24 cellular contexts compared by ENCODE assay signal in the genomic region with DNA sequence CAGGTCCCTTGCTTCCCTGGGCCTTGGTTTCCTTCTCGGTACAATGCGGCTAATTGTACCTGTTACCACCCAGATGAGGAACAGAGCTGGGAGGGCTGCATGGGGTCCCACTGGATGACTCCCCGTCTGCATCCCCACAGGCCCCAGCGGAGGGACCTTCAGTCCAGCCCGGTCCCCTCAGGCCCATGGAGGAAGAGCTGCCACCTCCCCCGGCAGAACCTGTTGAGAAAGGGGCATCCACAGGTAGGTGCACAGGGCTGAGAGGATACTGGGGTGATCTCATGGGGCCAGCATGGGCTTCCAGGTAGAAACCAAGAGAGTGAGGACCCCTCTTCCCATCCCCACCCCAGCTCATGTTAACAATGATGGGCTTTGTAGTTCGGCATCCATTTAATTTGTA. TPM values are rescaled to one million over a fixed set of nuclear protein-coding genes. Genes with fewer than 3 reads are reported as not detected.
DNase-seq lines count a peak whose midpoint lies in the region; ATAC-seq and TF ChIP-seq lines count a peak whose summit lies in the region.
"Had no signal": no experiment of that assay in that cellular context is flagged by ENCODE, and none has a peak within 500 bp of the region (broad histone marks: within the 10 kb centered on the region; RNA-seq: fewer than 3 reads in every experiment).

No MANE protein-coding gene starts in this region.

- peaks cover 64% of the 10 kb centered on the region for H3K36me3 ChIP-seq in left ventricle myocardium inferior
- H3K36me3 ChIP-seq in RWPE2 (ENCODE audit: low read depth), result peaks cover 88% of the 10 kb centered on the region
- H3K36me3 ChIP-seq in osteoblast (ENCODE audit: insufficient read depth, low read length), result peaks cover 73% of the 10 kb centered on the region
- H3K36me3 ChIP-seq: BE2C; BLaER1 treated with 17β-estradiol and CSF1 and Interleukin-3, amounts not matched to agents 10 nM and 100 nM had no signal

- H3K27ac ChIP-seq in left ventricle myocardium inferior (replicated peaks), result no peak overlapping the region
- H3K27ac ChIP-seq in RWPE2 (ENCODE audit: poor library complexity, severe bottlenecking), result peak overlapping the region; percentile 7
- no peak overlapping the region for H3K27ac ChIP-seq in osteoblast (ENCODE audit: low read depth, low read length)
- H3K27ac ChIP-seq: 22Rv1; BLaER1 treated with 17β-estradiol and CSF1 and Interleukin-3, amounts not matched to agents 10 nM and 100 nM had no signal

- H3K4me3 ChIP-seq in left ventricle myocardium inferior (no peak overlapping the region), RWPE2 (ENCODE audit: severe bottlenecking) (no peak overlapping the region), osteoblast (ENCODE audit: insufficient read depth, low read length) (no peak overlapping the region)
- H3K4me3 ChIP-seq: BLaER1 treated with 17β-estradiol and CSF1 and Interleukin-3, amounts not matched to agents 10 nM and 100 nM; GM23338 had no signal

- H2AFZ ChIP-seq in osteoblast (ENCODE audit: low read length), result no peak overlapping the region
- H2AFZ ChIP-seq: GM23338 had no signal

- H3K4me1 ChIP-seq in left ventricle myocardium inferior (peaks cover 27% of the 10 kb centered on the region), RWPE2 (ENCODE audit: insufficient read depth, poor library complexity, severe bottlenecking) (peaks cover 31% of the 10 kb centered on the region), osteoblast (ENCODE audit: insufficient read depth, low read length) (peaks cover 11% of the 10 kb centered on the region)
- H3K4me1 ChIP-seq: BE2C had no signal

- H3K9me3 ChIP-seq in left ventricle myocardium inferior (replicated peaks) (no peaks in the 10 kb centered on the region), RWPE2 (ENCODE audit: severe bottlenecking) (no peaks in the 10 kb centered on the region), osteoblast (ENCODE audit: low read depth, low read length) (no peaks in the 10 kb centered on the region)
- H3K9me3 ChIP-seq: BE2C; BLaER1 treated with 17β-estradiol and CSF1 and Interleukin-3, amounts not matched to agents 10 nM and 100 nM had no signal

- H3K79me2 ChIP-seq in osteoblast (ENCODE audit: insufficient read depth, low read length), result peaks cover 19% of the 10 kb centered on the region

- H3K27me3 ChIP-seq in left ventricle myocardium inferior (ENCODE audit: low read depth) (no peaks in the 10 kb centered on the region), RWPE2 (ENCODE audit: insufficient read depth, poor library complexity, severe bottlenecking) (no peaks in the 10 kb centered on the region), osteoblast (ENCODE audit: insufficient read depth, low read length) (no peaks in the 10 kb centered on the region)
- H3K27me3 ChIP-seq: BE2C; BLaER1 treated with 17β-estradiol and CSF1 and Interleukin-3, amounts not matched to agents 10 nM and 100 nM had no signal

- DNase-seq in Right ventricle myocardium inferior (ENCODE audit: missing footprints) (peak; percentile 26), left ventricle myocardium inferior (no peak), RWPE2 (ENCODE audit: low spot score) (no peak), osteoblast (ENCODE audit: insufficient read length, low spot score, missing footprints) (peak; percentile 54), AG08396 (ENCODE audit: low spot score) (no peak), NOMO-1 treated with dmso at 0.1 percent for 144 hours (lab: John Stamatoyannopoulos, UW; ENCODE audit: unreplicated experiment) (no peak)
- no peak for DNase-seq in stimulated activated CD4-positive, alpha-beta T cell treated with anti-CD3 and anti-CD28 coated beads, Interleukin-4, amount 100 ng/mL, for 24 hours
- DNase-seq: AML-193; BE2C; Calu3; CD4-positive, alpha-beta memory T cell; COR-L47; DMS79 treated with DMSO at 0.1 percent for 48 hours; GF-D8; H9; HFFc6 had no signal

- intact Hi-C loops in Right ventricle myocardium inferior (cut with DNase I), result no loop called here
- intact Hi-C loops in left ventricle myocardium inferior (cut with micrococcal nuclease), result no loop called here

- TF ChIP-seq CTCF in left ventricle myocardium inferior (IDR thresholded peaks at IDR 0.05; ENCODE audit: borderline replicate concordance), result no peak
- TF ChIP-seq CTCF in RWPE2 (IDR thresholded peaks at IDR 0.05; ENCODE audit: poor library complexity, severe bottlenecking), result no peak
- TF ChIP-seq CTCF in osteoblast (IDR thresholded peaks at IDR 0.05; ENCODE audit: extremely low read depth, low read depth, low read length), result no peak

- peaks cover 22% of the 10 kb centered on the region for H4K20me1 ChIP-seq in osteoblast (ENCODE audit: insufficient read depth, low read length)
- H4K20me1 ChIP-seq: BLaER1 treated with 17β-estradiol and CSF1 and Interleukin-3, amounts not matched to agents 10 nM and 100 nM had no signal

- ATAC-seq in Right ventricle myocardium inferior, result no peak
- ATAC-seq in RWPE2 (ENCODE audit: low read depth), result no peak
- no peak for ATAC-seq in HG03460 (IDR thresholded peaks at IDR 0.05; ENCODE audit: unreplicated experiment)
- ATAC-seq: GM23338, HCT116 had no signal

- no peak overlapping the region for H3K4me2 ChIP-seq in osteoblast (ENCODE audit: insufficient read depth, low read length)
- H3K4me2 ChIP-seq: BLaER1 treated with 17β-estradiol and CSF1 and Interleukin-3, amounts not matched to agents 10 nM and 100 nM; GM23338 had no signal

RNA-seq across cellular contexts. Expression of gene FBLIM1, which starts 9.8 kb away (rescaled TPM):
- total RNA-seq in Right ventricle myocardium inferior, result 97.6 TPM
- 89.1 TPM for total RNA-seq in left ventricle myocardium inferior
- total RNA-seq in osteoblast, result 108 and 121 TPM in 2 replicates
- total RNA-seq: CD4-positive, alpha-beta memory T cell had no signal

RNA-seq across cellular contexts. Expression of gene TMEM82, which starts 26.1 kb away (rescaled TPM):
- not detected for total RNA-seq in Right ventricle myocardium inferior
- total RNA-seq in left ventricle myocardium inferior, result not detected
- not detected in 2 replicates for total RNA-seq in osteoblast
- total RNA-seq: Calu3; CD4-positive, alpha-beta memory T cell; Daoy; G401; GM23338; H4; HFFc6 had no signal

RNA-seq across cellular contexts. Expression of gene SLC25A34, which starts 32.3 kb away (rescaled TPM):
- 57.2 TPM for total RNA-seq in Right ventricle myocardium inferior
- 34.0 TPM for total RNA-seq in left ventricle myocardium inferior
- total RNA-seq in osteoblast, result 1.4 and 1.5 TPM in 2 replicates

RNA-seq across cellular contexts. Expression of gene UQCRHL, which starts 39.1 kb away (rescaled TPM):
- total RNA-seq in Right ventricle myocardium inferior (6.2 TPM), left ventricle myocardium inferior (6.0 TPM), osteoblast (1.1 and 1.5 TPM in 2 replicates)

Comparison
In these comparisons a context has a peak if more than half of its experiments do, and no peak if none do; other contexts are left out.
1. DNase-seq: peak in Right ventricle myocardium inferior (single experiment) and osteoblast (single experiment); none in left ventricle myocardium inferior (single experiment), RWPE2 (single experiment), AG08396 (single experiment), stimulated activated CD4-positive, alpha-beta T cell treated with anti-CD3 and anti-CD28 coated beads, Interleukin-4, amount 100 ng/mL, for 24 hours (single experiment) and NOMO-1 treated with dmso at 0.1 percent for 144 hours (single experiment).
2. RNA of gene SLC25A34, which starts 32.3 kb away (total RNA-seq): 57.2 TPM in Right ventricle myocardium inferior (single experiment) and 34.0 TPM in left ventricle myocardium inferior (single experiment); 1.4 to 1.5 TPM in osteoblast; every median in the first group is over 10 times any median in the second.